ENCODE assay signal across 1 cellular context in the genomic region with DNA sequence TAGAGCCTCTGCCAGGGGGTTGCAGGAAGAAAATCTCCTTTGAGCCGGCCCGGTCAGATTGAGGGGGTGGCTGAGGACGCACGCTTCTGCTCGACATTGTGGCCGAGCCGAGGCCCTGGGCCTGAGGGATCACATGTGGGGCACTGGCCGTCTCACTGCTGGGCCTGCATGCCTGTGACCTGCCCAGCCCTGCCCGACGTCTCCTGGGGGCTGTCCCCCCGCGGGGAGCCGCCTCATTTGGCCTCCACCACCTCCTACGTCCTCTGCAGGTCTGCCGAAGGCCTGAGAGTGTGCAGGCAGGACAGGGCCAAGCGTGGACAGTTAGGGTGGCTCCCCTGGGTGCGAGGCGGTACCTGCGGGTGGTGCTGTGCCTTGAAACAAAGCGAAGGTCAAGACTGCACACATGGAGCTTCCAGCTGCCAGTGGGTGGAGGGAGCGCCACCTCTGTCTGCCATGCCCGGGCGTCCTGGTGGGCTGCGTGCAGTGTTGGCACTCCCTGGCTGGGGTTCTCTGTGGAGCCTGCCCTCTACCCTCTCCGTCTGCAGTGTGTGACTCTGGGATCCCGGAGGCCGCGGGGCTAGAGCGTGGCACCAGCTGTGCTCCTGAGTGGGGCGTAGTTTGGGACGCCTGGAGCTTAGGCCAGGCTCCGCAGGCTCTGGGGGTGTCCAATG.
TF ChIP-seq lines count a peak whose summit lies in the region.

No MANE protein-coding gene starts in this region.

TF ChIP-seq in K562, 482 proteins besides CTCF, POLR2A, EP300 and RAD21:
- no peak for TF ChIP-seq ZNF318 (IDR thresholded peaks at IDR 0.05; ENCODE audit: borderline replicate concordance in 1 of 2, low read depth in 1 of 2)
- 0 out of 2 replicates have a peak, but pooled peaks have one; percentile 18 for TF ChIP-seq POLR2G (IDR thresholded peaks at IDR 0.05; ENCODE audit: low read depth, low read length)
TF ChIP-seq in K562: peak in this region for 1.
